Comparison of ENCODE assay signal across 32 cellular contexts in genomic region chr3:89144080-89144479, GRCh38. TPM values are rescaled to one million over a fixed set of nuclear protein-coding genes. Genes with fewer than 3 reads are reported as not detected.
"Had no signal": no experiment of that assay in that cellular context is flagged by ENCODE, and none has a peak within 500 bp of the region (broad histone marks: within the 10 kb centered on the region; RNA-seq: fewer than 3 reads in every experiment).

No MANE protein-coding gene starts in this region.

- H3K36me3 ChIP-seq: ascending aorta, brain microvascular endothelial cell, esophagus muscularis mucosa, gastroesophageal sphincter, heart right ventricle had no signal

- H3K4me1 ChIP-seq: ascending aorta, heart right ventricle had no signal

- H3K9me3 Mint-ChIP-seq: activated CD4-positive, alpha-beta memory T cell treated with anti-CD3 and anti-CD28 coated beads for 36 hours; activated CD4-positive, alpha-beta T cell treated with anti-CD3 and anti-CD28 coated beads, Interleukin-2, amount 10 ng/mL, durations not matched to agents 24 days and 14 days; activated naive CD4-positive, alpha-beta T cell treated with anti-CD3 and anti-CD28 coated beads, Interleukin-2, amount 10 ng/mL, durations not matched to agents 7 days and 5 days; activated naive CD8-positive, alpha-beta T cell treated with anti-CD3 and anti-CD28 coated beads, Interleukin-2, amount 10 ng/mL, durations not matched to agents 7 days and 5 days; activated T-helper 1 cell treated with anti-CD3 and anti-CD28 coated beads, Interleukin-12 subunit alpha, Interleukin-12 subunit beta, Interleukin-2, Interleukin-4 antibody, amounts not matched to agents 30 ng/mL and 10 ng/mL and 1 ng/mL, durations not matched to agents 14 hours and 24 hours and 36 hours; activated T-helper 2 cell treated with anti-CD3 and anti-CD28 coated beads, Interferon-gamma antibody, Interleukin-2, Interleukin-4, amounts not matched to agents 10 μg/mL and 5 μg/mL and 100 μg/mL, durations not matched to agents 14 hours and 24 hours and 36 hours; dendritic cell treated with granulocyte-macrophage colony-stimulating factor and Interleukin-4, amounts not matched to agents 40 ng/mL and 50 ng/mL, for 4 days had no signal

- H3K27ac Mint-ChIP-seq: activated CD4-positive, alpha-beta memory T cell treated with anti-CD3 and anti-CD28 coated beads for 36 hours; activated CD4-positive, alpha-beta T cell treated with anti-CD3 and anti-CD28 coated beads for 36 hours; activated CD4-positive, alpha-beta T cell treated with anti-CD3 and anti-CD28 coated beads, Interleukin-2, amount 10 ng/mL, durations not matched to agents 24 days and 14 days; activated CD8-positive, alpha-beta memory T cell treated with anti-CD3 and anti-CD28 coated beads, Interleukin-2, amount 10 ng/mL, durations not matched to agents 7 days and 5 days; activated CD8-positive, alpha-beta T cell treated with anti-CD3 and anti-CD28 coated beads, Interleukin-2, amount 10 ng/mL, durations not matched to agents 7 days and 5 days; activated naive CD4-positive, alpha-beta T cell treated with anti-CD3 and anti-CD28 coated beads, Interleukin-2, amount 10 ng/mL, durations not matched to agents 7 days and 5 days; activated naive CD4-positive, alpha-beta T cell treated with anti-CD3 and anti-CD28 coated beads, Interleukin-2, amount 50 U/mL, for 72 hours; activated naive CD8-positive, alpha-beta T cell treated with anti-CD3 and anti-CD28 coated beads, Interleukin-2, amount 10 ng/mL, durations not matched to agents 7 days and 5 days; activated T-helper 1 cell treated with anti-CD3 and anti-CD28 coated beads, Interleukin-12 subunit alpha, Interleukin-12 subunit beta, Interleukin-2, Interleukin-4 antibody, amounts not matched to agents 30 ng/mL and 10 ng/mL and 1 ng/mL, durations not matched to agents 14 hours and 24 hours and 36 hours; activated T-helper 2 cell treated with anti-CD3 and anti-CD28 coated beads, Interferon-gamma antibody, Interleukin-2, Interleukin-4, amounts not matched to agents 10 μg/mL and 5 μg/mL and 100 μg/mL, durations not matched to agents 14 hours and 24 hours and 36 hours; dendritic cell treated with granulocyte-macrophage colony-stimulating factor and Interleukin-4, amounts not matched to agents 40 ng/mL and 50 ng/mL, for 4 days; effector memory CD8-positive, alpha-beta T cell had no signal

- ATAC-seq: activated CD4-positive, alpha-beta T cell treated with anti-CD3 and anti-CD28 coated beads for 36 hours; activated CD8-positive, alpha-beta memory T cell treated with anti-CD3 and anti-CD28 coated beads, Interleukin-2, amount 10 ng/mL, durations not matched to agents 7 days and 5 days; activated CD8-positive, alpha-beta T cell treated with anti-CD3 and anti-CD28 coated beads, Interleukin-2, amount 10 ng/mL, durations not matched to agents 7 days and 5 days; activated naive CD4-positive, alpha-beta T cell treated with anti-CD3 and anti-CD28 coated beads, Interleukin-2, amount 50 U/mL, for 72 hours; effector memory CD8-positive, alpha-beta T cell; gastroesophageal sphincter; heart right ventricle had no signal

- H3K27me3 ChIP-seq: ascending aorta, brain microvascular endothelial cell, dorsolateral prefrontal cortex, esophagus muscularis mucosa, gastroesophageal sphincter, heart right ventricle had no signal

- H3K4me3 ChIP-seq: ascending aorta, coronary artery, dorsolateral prefrontal cortex, esophagus muscularis mucosa, gastroesophageal sphincter, heart right ventricle had no signal

- H3K4me1 Mint-ChIP-seq: activated CD4-positive, alpha-beta T cell treated with anti-CD3 and anti-CD28 coated beads for 36 hours; activated CD4-positive, alpha-beta T cell treated with anti-CD3 and anti-CD28 coated beads, Interleukin-2, amount 10 ng/mL, durations not matched to agents 24 days and 14 days; activated CD8-positive, alpha-beta memory T cell treated with anti-CD3 and anti-CD28 coated beads, Interleukin-2, amount 10 ng/mL, durations not matched to agents 7 days and 5 days; activated naive CD4-positive, alpha-beta T cell treated with anti-CD3 and anti-CD28 coated beads, Interleukin-2, amount 10 ng/mL, durations not matched to agents 7 days and 5 days; activated naive CD8-positive, alpha-beta T cell treated with anti-CD3 and anti-CD28 coated beads, Interleukin-2, amount 10 ng/mL, durations not matched to agents 7 days and 5 days; central memory CD8-positive, alpha-beta T cell had no signal

- H3K27me3 Mint-ChIP-seq: activated CD4-positive, alpha-beta memory T cell treated with anti-CD3 and anti-CD28 coated beads for 36 hours; activated CD4-positive, alpha-beta T cell treated with anti-CD3 and anti-CD28 coated beads for 36 hours; activated CD4-positive, alpha-beta T cell treated with anti-CD3 and anti-CD28 coated beads, Interleukin-2, amount 10 ng/mL, durations not matched to agents 24 days and 14 days; activated CD8-positive, alpha-beta memory T cell treated with anti-CD3 and anti-CD28 coated beads, Interleukin-2, amount 10 ng/mL, durations not matched to agents 7 days and 5 days; activated naive CD4-positive, alpha-beta T cell treated with anti-CD3 and anti-CD28 coated beads, Interleukin-2, amount 10 ng/mL, durations not matched to agents 7 days and 5 days; activated naive CD8-positive, alpha-beta T cell treated with anti-CD3 and anti-CD28 coated beads, Interleukin-2, amount 10 ng/mL, durations not matched to agents 7 days and 5 days; central memory CD8-positive, alpha-beta T cell; dendritic cell treated with granulocyte-macrophage colony-stimulating factor and Interleukin-4, amounts not matched to agents 40 ng/mL and 50 ng/mL, for 4 days; effector memory CD8-positive, alpha-beta T cell had no signal

- H3K27ac ChIP-seq: ascending aorta, brain microvascular endothelial cell, coronary artery, dorsolateral prefrontal cortex, esophagus muscularis mucosa, gastroesophageal sphincter, heart right ventricle had no signal

- H3K4me3 Mint-ChIP-seq: activated CD4-positive, alpha-beta memory T cell treated with anti-CD3 and anti-CD28 coated beads for 36 hours; activated CD4-positive, alpha-beta T cell treated with anti-CD3 and anti-CD28 coated beads for 36 hours; activated CD4-positive, alpha-beta T cell treated with anti-CD3 and anti-CD28 coated beads, Interleukin-2, amount 10 ng/mL, durations not matched to agents 24 days and 14 days; activated CD8-positive, alpha-beta memory T cell treated with anti-CD3 and anti-CD28 coated beads, Interleukin-2, amount 10 ng/mL, durations not matched to agents 7 days and 5 days; activated CD8-positive, alpha-beta T cell treated with anti-CD3 and anti-CD28 coated beads, Interleukin-2, amount 10 ng/mL, durations not matched to agents 7 days and 5 days; activated naive CD4-positive, alpha-beta T cell treated with anti-CD3 and anti-CD28 coated beads, Interleukin-2, amount 10 ng/mL, durations not matched to agents 7 days and 5 days; activated naive CD8-positive, alpha-beta T cell treated with anti-CD3 and anti-CD28 coated beads, Interleukin-2, amount 10 ng/mL, durations not matched to agents 7 days and 5 days; activated T-helper 1 cell treated with anti-CD3 and anti-CD28 coated beads, Interleukin-12 subunit alpha, Interleukin-12 subunit beta, Interleukin-2, Interleukin-4 antibody, amounts not matched to agents 30 ng/mL and 10 ng/mL and 1 ng/mL, durations not matched to agents 14 hours and 24 hours and 36 hours; central memory CD8-positive, alpha-beta T cell; dendritic cell treated with granulocyte-macrophage colony-stimulating factor and Interleukin-4, amounts not matched to agents 40 ng/mL and 50 ng/mL, for 4 days; effector memory CD8-positive, alpha-beta T cell had no signal

- H3K9me3 ChIP-seq: ascending aorta, esophagus muscularis mucosa, gastroesophageal sphincter, heart right ventricle had no signal

- H3K36me3 Mint-ChIP-seq: activated CD4-positive, alpha-beta memory T cell treated with anti-CD3 and anti-CD28 coated beads for 36 hours; activated CD8-positive, alpha-beta memory T cell treated with anti-CD3 and anti-CD28 coated beads, Interleukin-2, amount 10 ng/mL, durations not matched to agents 7 days and 5 days; activated naive CD4-positive, alpha-beta T cell treated with anti-CD3 and anti-CD28 coated beads, Interleukin-2, amount 10 ng/mL, durations not matched to agents 7 days and 5 days; activated naive CD4-positive, alpha-beta T cell treated with anti-CD3 and anti-CD28 coated beads, Interleukin-2, amount 50 U/mL, for 72 hours; activated naive CD8-positive, alpha-beta T cell treated with anti-CD3 and anti-CD28 coated beads, Interleukin-2, amount 10 ng/mL, durations not matched to agents 7 days and 5 days had no signal

- FAIRE-seq: bronchial epithelial cell had no signal

- DNase-seq: activated CD4-positive, alpha-beta memory T cell treated with anti-CD3 and anti-CD28 coated beads for 36 hours; activated CD4-positive, alpha-beta T cell treated with anti-CD3 and anti-CD28 coated beads for 36 hours; activated CD4-positive, alpha-beta T cell treated with anti-CD3 and anti-CD28 coated beads, Interleukin-2, amount 10 ng/mL, durations not matched to agents 24 days and 14 days; activated CD4-positive, CD25-positive, alpha-beta regulatory T cell; activated CD4-positive, CD25-positive, alpha-beta regulatory T cell treated with anti-CD3 and anti-CD28 coated beads, Interleukin-2, amount 50 U/mL, for 72 hours; activated CD8-positive, alpha-beta memory T cell treated with anti-CD3 and anti-CD28 coated beads, Interleukin-2, amount 10 ng/mL, durations not matched to agents 7 days and 5 days; activated CD8-positive, alpha-beta memory T cell treated with anti-CD3 and anti-CD28 coated beads, Interleukin-2, amount 50 U/mL, for 4 hours; activated CD8-positive, alpha-beta T cell treated with anti-CD3 and anti-CD28 coated beads, Interleukin-2, amount 10 ng/mL, durations not matched to agents 7 days and 5 days; activated effector memory CD4-positive, alpha-beta T cell treated with anti-CD3 and anti-CD28 coated beads, Interleukin-2, amount 50 U/mL, for 16 hours; activated naive CD4-positive, alpha-beta T cell treated with anti-CD3 and anti-CD28 coated beads, Interleukin-2, amount 10 ng/mL, durations not matched to agents 7 days and 5 days; activated naive CD8-positive, alpha-beta T cell treated with anti-CD3 and anti-CD28 coated beads, Interleukin-2, amount 10 ng/mL, durations not matched to agents 7 days and 5 days; activated T-cell treated with anti-CD3 and anti-CD28 coated beads, Interleukin-2, amount 50 U/mL, for 1 hour; activated T-cell treated with anti-CD3 and anti-CD28 coated beads, Interleukin-2, amount 50 U/mL, for 48 hours; brain microvascular endothelial cell; dorsolateral prefrontal cortex; effector CD4-positive, alpha-beta T cell; effector memory CD8-positive, alpha-beta T cell; erythroblast; foreskin melanocyte; heart right ventricle; T-helper 2 cell had no signal

RNA-seq across cellular contexts. Expression of gene EPHA3, which starts 36.7 kb away (rescaled TPM):
- total RNA-seq: activated CD4-positive, alpha-beta memory T cell treated with anti-CD3 and anti-CD28 coated beads for 36 hours; activated CD4-positive, alpha-beta T cell treated with anti-CD3 and anti-CD28 coated beads, Interleukin-2, amount 10 ng/mL, durations not matched to agents 24 days and 14 days; activated CD8-positive, alpha-beta memory T cell treated with anti-CD3 and anti-CD28 coated beads, Interleukin-2, amount 10 ng/mL, durations not matched to agents 7 days and 5 days; activated naive CD8-positive, alpha-beta T cell treated with anti-CD3 and anti-CD28 coated beads, Interleukin-2, amount 10 ng/mL, durations not matched to agents 7 days and 5 days; activated T-helper 1 cell treated with anti-CD3 and anti-CD28 coated beads, Interleukin-12 subunit alpha, Interleukin-12 subunit beta, Interleukin-2, Interleukin-4 antibody, amounts not matched to agents 30 ng/mL and 10 ng/mL and 1 ng/mL, durations not matched to agents 14 hours and 24 hours and 36 hours; activated T-helper 2 cell treated with anti-CD3 and anti-CD28 coated beads, Interferon-gamma antibody, Interleukin-2, Interleukin-4, amounts not matched to agents 10 μg/mL and 5 μg/mL and 100 μg/mL, durations not matched to agents 14 hours and 24 hours and 36 hours; T-helper 1 cell treated with Interleukin-12 subunit alpha and Interleukin-12 subunit beta and Interleukin-4 antibody, amounts not matched to agents 30 ng/mL and 1 ng/mL, for 36 hours had no signal
